ENCODE assay signal across 20 cellular contexts in the genomic region with DNA sequence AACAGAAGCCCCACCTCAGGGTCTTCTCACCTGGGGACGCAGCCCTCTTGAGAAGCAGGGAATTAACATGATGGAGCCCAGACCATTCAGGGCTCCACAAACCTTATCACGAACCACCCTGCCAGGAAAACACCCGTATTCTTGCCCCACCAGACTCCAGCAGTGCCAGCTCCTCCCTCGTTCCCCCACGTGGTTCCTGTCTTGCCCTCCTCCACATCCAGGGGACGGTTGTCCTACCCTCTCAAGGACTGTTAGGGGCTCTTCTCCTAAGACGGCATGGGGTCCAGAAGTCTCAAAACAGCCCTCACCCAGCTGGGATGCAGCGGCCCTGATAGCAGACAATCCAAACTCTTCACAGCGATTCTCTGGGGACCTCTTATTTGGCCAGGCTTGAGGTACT.
"Had no signal": no experiment of that assay in that cellular context is flagged by ENCODE, and none has a peak within 500 bp of the region (broad histone marks: within the 10 kb centered on the region; RNA-seq: fewer than 3 reads in every experiment).

No MANE protein-coding gene starts in this region.

- ATAC-seq: activated T-cell treated with anti-CD3 and anti-CD28 coated beads, Interleukin-2, amount 50 U/mL, for 4 hours; activated T-helper 17 cell treated with anti-CD3 and anti-CD28 coated beads, Interleukin-2, amount 50 U/mL, for 72 hours had no signal

- H3K27ac Mint-ChIP-seq: activated naive CD4-positive, alpha-beta T cell treated with anti-CD3 and anti-CD28 coated beads for 36 hours; activated naive CD8-positive, alpha-beta T cell; activated T-helper 17 cell treated with anti-CD3 and anti-CD28 coated beads, Interleukin-2, amount 50 U/mL, for 72 hours had no signal

- H3K27me3 Mint-ChIP-seq: activated naive CD8-positive, alpha-beta T cell; activated T-helper 17 cell treated with anti-CD3 and anti-CD28 coated beads, Interleukin-2, amount 50 U/mL, for 72 hours had no signal

- DNase-seq: activated CD4-positive, CD25-positive, alpha-beta regulatory T cell; activated CD8-positive, alpha-beta memory T cell treated with anti-CD3 and anti-CD28 coated beads for 24 hours; activated gamma-delta T cell; activated naive CD4-positive, alpha-beta T cell treated with anti-CD3 and anti-CD28 coated beads for 36 hours; activated T-cell treated with anti-CD3 and anti-CD28 coated beads, Interleukin-2, amount 50 U/mL, for 4 hours; amygdala; NCI-H1092 treated with DMSO at 0.1 percent for 48 hours; NCI-H1417 treated with DMSO at 0.1 percent for 48 hours; NCI-H1694; NCI-H345; NCI-H510A; NCI-H526 treated with DMSO at 0.1 percent for 48 hours; NCI-H82; SIG-M5; T-helper 1 cell had no signal

- H3K4me3 ChIP-seq: SK-N-MC had no signal

- H3K27ac ChIP-seq: SK-N-MC, VCaP had no signal

- H3K4me3 Mint-ChIP-seq: activated naive CD4-positive, alpha-beta T cell treated with anti-CD3 and anti-CD28 coated beads for 36 hours; activated naive CD8-positive, alpha-beta T cell; activated T-cell treated with anti-CD3 and anti-CD28 coated beads, Interleukin-2, amount 50 U/mL, for 4 hours; activated T-helper 17 cell treated with anti-CD3 and anti-CD28 coated beads, Interleukin-2, amount 50 U/mL, for 72 hours; brain had no signal

- H3K36me3 Mint-ChIP-seq: activated naive CD8-positive, alpha-beta T cell; brain had no signal

- H3K4me1 Mint-ChIP-seq: activated T-helper 17 cell treated with anti-CD3 and anti-CD28 coated beads, Interleukin-2, amount 50 U/mL, for 72 hours had no signal

- H3K9me3 Mint-ChIP-seq: activated naive CD4-positive, alpha-beta T cell treated with anti-CD3 and anti-CD28 coated beads for 36 hours; activated T-cell treated with anti-CD3 and anti-CD28 coated beads, Interleukin-2, amount 50 U/mL, for 4 hours; activated T-helper 17 cell treated with anti-CD3 and anti-CD28 coated beads, Interleukin-2, amount 50 U/mL, for 72 hours had no signal
